Comparison of ENCODE assay signal across 32 cellular contexts in the genomic region with DNA sequence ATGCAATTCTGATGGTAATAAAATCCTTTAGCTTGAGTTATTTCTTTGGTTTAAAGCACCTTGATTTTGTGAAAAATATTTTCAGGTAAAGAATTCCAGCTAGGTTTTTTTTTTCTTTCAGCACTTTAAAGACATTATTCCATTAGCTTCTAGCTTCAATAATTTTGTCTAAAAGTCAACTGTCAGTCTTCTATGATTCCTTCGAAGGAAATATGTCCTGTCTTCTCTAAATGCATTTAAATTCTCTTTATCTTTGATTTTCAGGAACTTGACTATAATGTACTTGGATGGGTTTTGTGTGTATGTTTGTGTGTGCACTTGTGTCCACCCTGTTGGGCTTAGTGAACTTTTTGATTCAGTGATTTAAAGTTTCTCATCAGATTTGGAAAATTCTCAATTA. TPM values are rescaled to one million over a fixed set of nuclear protein-coding genes. Genes with fewer than 3 reads are reported as not detected.
DNase-seq lines count a peak whose midpoint lies in the region; ATAC-seq, FAIRE-seq and TF ChIP-seq lines count a peak whose summit lies in the region.
"Had no signal": no experiment of that assay in that cellular context is flagged by ENCODE, and none has a peak within 500 bp of the region (broad histone marks: within the 10 kb centered on the region; RNA-seq: fewer than 3 reads in every experiment).

No MANE protein-coding gene starts in this region.

- DNase-seq in DMS153 (lab: John Stamatoyannopoulos, UW) (peak; percentile 14), DMS153 treated with DMSO at 0.1 percent for 48 hours (lab: John Stamatoyannopoulos, UW; ENCODE audit: unreplicated experiment) (no peak), HCT116 (ENCODE audit: low read depth, low spot score) (no peak), Panc1 (ENCODE audit: low read depth, low spot score) (no peak), cerebellar nuclear complex (lab: John Stamatoyannopoulos, UW) (no peak), mammary epithelial cell (no peak)
- DNase-seq: 8988T; activated CD4-positive, alpha-beta memory T cell treated with anti-CD3 and anti-CD28 coated beads for 36 hours; activated CD4-positive, alpha-beta T cell treated with anti-CD3 and anti-CD28 coated beads for 1 hour; activated naive CD4-positive, alpha-beta T cell; activated naive CD8-positive, alpha-beta T cell treated with anti-CD3 and anti-CD28 coated beads, Interleukin-2, amount 50 U/mL, for 24 hours; activated T-cell treated with anti-CD3 and anti-CD28 coated beads, Interleukin-2, amount 50 U/mL, for 72 hours; dermis blood vessel endothelial cell; endodermal cell; H9; immature natural killer cell; mesendoderm; NCI-H1436 treated with DMSO at 0.1 percent for 48 hours; NCI-H526; pancreas; retina; SK-N-SH; stimulated activated naive CD4-positive, alpha-beta T cell treated with Interleukin-2 at 50 U/mL for 16 hours; upper lobe of right lung had no signal

- H3K9me2 ChIP-seq in HCT116 (ENCODE audit: insufficient read depth) = no peaks in the 10 kb centered on the region
- H3K9me2 ChIP-seq: SK-N-SH had no signal

- FAIRE-seq in islet of Langerhans (lab: Jason Lieb, UNC) = peak; percentile 82
- FAIRE-seq: D721Med, pancreas had no signal

- H2AFZ ChIP-seq in HCT116 (ENCODE audit: low read depth, low read length, poor library complexity, severe bottlenecking) = no peak overlapping the region
- no peak overlapping the region for H2AFZ ChIP-seq in mammary epithelial cell (ENCODE audit: low read depth, low read length)

- TF ChIP-seq POLR2A in HCT116 (IDR thresholded peaks at IDR 0.05; ENCODE audit: borderline replicate concordance, extremely low read depth, insufficient read depth, insufficient read length) = no peak

- intact Hi-C loops in HCT116 (cut with micrococcal nuclease) (no loop called here), Panc1 (cut with micrococcal nuclease; ENCODE audit: unreplicated experiment) (no loop called here), mammary epithelial cell (cut with micrococcal nuclease) (no loop called here)

- H3K4me3 ChIP-seq in HCT116 (replicated peaks in 1 of 2; ENCODE audit: low read depth in 1 of 2, low read length in 2 of 2) (no peak overlapping the region), Panc1 (ENCODE audit: low read depth in 2 of 2, low read length in 2 of 2) (no peak overlapping the region), mammary epithelial cell (replicated peaks in 1 of 3; ENCODE audit: insufficient read depth in 1 of 3, low read depth in 2 of 3, low read length in 3 of 3) (no peak overlapping the region)
- H3K4me3 ChIP-seq: pancreas, smooth muscle cell, suprapubic skin, upper lobe of right lung had no signal

- no TSS peak for BruUV-seq in HCT116 (replicated peaks; lab: Mats Ljungman, UMichigan)
- BruUV-seq in Panc1 (replicated peaks; lab: Mats Ljungman, UMichigan) = TSS peak; percentile 51
- BruUV-seq in mammary epithelial cell (replicated peaks; lab: Mats Ljungman, UMichigan) = no TSS peak

- no peaks in the 10 kb centered on the region for H3K79me2 ChIP-seq in HCT116 (ENCODE audit: insufficient read depth, low read length)
- H3K79me2 ChIP-seq in mammary epithelial cell (ENCODE audit: insufficient read depth, low read length) = no peaks in the 10 kb centered on the region

- H3K4me1 ChIP-seq in HCT116 (ENCODE audit: control insufficient read depth in 1 of 2, insufficient read depth in 2 of 2, low read length in 2 of 2) (no peaks in the 10 kb centered on the region), Panc1 (ENCODE audit: control insufficient read depth, insufficient read depth, low read length) (peaks cover 5% of the 10 kb centered on the region; the same call in 1 of the 2 replicates), mammary epithelial cell (ENCODE audit: insufficient read depth, low read length) (peaks cover 4% of the 10 kb centered on the region)

- no peak for TF ChIP-seq CTCF in HCT116 (IDR thresholded peaks at IDR 0.05 in 2 of 3, conservative IDR thresholded peaks at IDR 0.05 in 1 of 3; ENCODE audit: borderline replicate concordance in 1 of 3, insufficient read depth in 1 of 3, low read depth in 2 of 3, low read length in 2 of 3)
- no peak for TF ChIP-seq CTCF in Panc1 (IDR thresholded peaks at IDR 0.05)
- no peak for TF ChIP-seq CTCF in mammary epithelial cell (conservative IDR thresholded peaks at IDR 0.05 in 1 of 2, IDR thresholded peaks at IDR 0.05 in 1 of 2; ENCODE audit: extremely low read depth in 1 of 2, insufficient read depth in 1 of 2, low read depth in 1 of 2, low read length in 2 of 2)

- no peak overlapping the region for H3K9ac ChIP-seq in HCT116 (ENCODE audit: low read length)
- H3K9ac ChIP-seq in mammary epithelial cell (ENCODE audit: insufficient read depth, low read length) = no peak overlapping the region
- H3K9ac ChIP-seq: SK-N-SH had no signal

- dilution Hi-C loops in mammary epithelial cell (cut with HindIII; ENCODE audit: low sequenced_read_pairs) = no loop called here

- 62% methylated on average over 1 of the region's 1 CpG for WGBS in mammary epithelial cell (ENCODE audit: low coverage, missing lambda C conversion rate)

- no peak for ATAC-seq in HCT116
- no peak for ATAC-seq in Panc1
- ATAC-seq in HG03159 (IDR thresholded peaks at IDR 0.05; ENCODE audit: unreplicated experiment) = no peak
- ATAC-seq: activated naive CD8-positive, alpha-beta T cell treated with anti-CD3 and anti-CD28 coated beads, Interleukin-2, amount 50 U/mL, for 24 hours; activated T-cell treated with anti-CD3 and anti-CD28 coated beads, Interleukin-2, amount 50 U/mL, for 72 hours; left lobe of liver; pancreas; upper lobe of right lung had no signal

- H4K20me1 ChIP-seq in HCT116 (ENCODE audit: insufficient read depth) = no peaks in the 10 kb centered on the region
- no peaks in the 10 kb centered on the region for H4K20me1 ChIP-seq in mammary epithelial cell (ENCODE audit: insufficient read depth, low read length)

- no peaks in the 10 kb centered on the region for H3K36me3 ChIP-seq in HCT116 (ENCODE audit: control insufficient read depth in 1 of 2, insufficient read depth in 2 of 2, low read length in 2 of 2)
- no peaks in the 10 kb centered on the region for H3K36me3 ChIP-seq in Panc1 (ENCODE audit: control insufficient read depth, insufficient read depth, low read length)
- H3K36me3 ChIP-seq in mammary epithelial cell (ENCODE audit: insufficient read depth, low read length) = no peaks in the 10 kb centered on the region
- H3K36me3 ChIP-seq: pancreas, suprapubic skin, upper lobe of right lung had no signal

- POLR2A ChIA-PET in HCT116 (lab: Charles Lee) (no interaction called here), Panc1 (lab: Charles Lee) (no interaction called here)

- H3K9me3 ChIP-seq in HCT116 (ENCODE audit: control insufficient read depth in 1 of 2, insufficient read depth in 1 of 2, low read depth in 1 of 2, low read length in 2 of 2) (peaks cover 0 to 4% of the 10 kb centered on the region in 2 experiments; a peak in 1 of 4 replicates), Panc1 (ENCODE audit: control insufficient read depth, insufficient read depth, low read depth, low read length) (peaks cover 21% of the 10 kb centered on the region), mammary epithelial cell (replicated peaks; ENCODE audit: insufficient read depth, low read length) (peaks cover 5% of the 10 kb centered on the region)
- H3K9me3 ChIP-seq: pancreas, suprapubic skin, upper lobe of right lung had no signal

- H3K27me3 ChIP-seq in HCT116 (ENCODE audit: insufficient read depth, low read length) (no peaks in the 10 kb centered on the region), Panc1 (ENCODE audit: control insufficient read depth, insufficient read depth, low read length) (no peaks in the 10 kb centered on the region), mammary epithelial cell (ENCODE audit: insufficient read depth, low read length) (peaks cover 28% of the 10 kb centered on the region)
- H3K27me3 ChIP-seq: pancreas had no signal

- H3K4me2 ChIP-seq in HCT116 (ENCODE audit: low read length) = no peak overlapping the region
- no peak overlapping the region for H3K4me2 ChIP-seq in mammary epithelial cell (ENCODE audit: insufficient read depth, low read depth, low read length)
- H3K4me2 ChIP-seq: SK-N-SH, smooth muscle cell had no signal

- RAD21 ChIA-PET in HCT116 (lab: Charles Lee; ENCODE audit: low non-redundant PET in 1 of 2, low total read pairs in 2 of 2, uncharacterized antibody in 2 of 2, unreplicated experiment in 2 of 2) = no interaction called here

- CTCF ChIA-PET in HCT116 (lab: Charles Lee) = no interaction called here
- CTCF ChIA-PET in Panc1 (lab: Charles Lee) = no interaction called here
- CTCF ChIA-PET in mammary epithelial cell (lab: Charles Lee; ENCODE audit: low non-redundant PET) = no interaction called here

- H3K27ac ChIP-seq in HCT116 (ENCODE audit: low read depth, low read length) (no peak overlapping the region), Panc1 (ENCODE audit: low read length) (no peak overlapping the region), mammary epithelial cell (ENCODE audit: insufficient read depth, low read depth, low read length) (no peak overlapping the region)
- H3K27ac ChIP-seq: pancreas, suprapubic skin, upper lobe of right lung had no signal

- in situ Hi-C loops in Panc1 (cut with HindIII; ENCODE audit: low pct_unique_long_range_greater_than_20kb, low sequenced_read_pairs) (no loop called here), mammary epithelial cell (cut with MboI; ENCODE audit: low sequenced_read_pairs in 2 of 2) (no loop called here)

- TF ChIP-seq RAD21 in HCT116 (IDR thresholded peaks at IDR 0.05; ENCODE audit: low read depth) = no peak

TF ChIP-seq in HCT116, 20 proteins besides CTCF, POLR2A, EP300 and RAD21:
- TF ChIP-seq EZH2phosphoT487 (IDR thresholded peaks at IDR 0.05; ENCODE audit: borderline replicate concordance) = no peak
- TF ChIP-seq SRF (IDR thresholded peaks at IDR 0.05; ENCODE audit: low read depth) = no peak
- TF ChIP-seq POLR2AphosphoS5 (IDR thresholded peaks at IDR 0.05; ENCODE audit: low read depth, low read length) = no peak
- 0 out of 2 replicates have a peak, but pooled peaks have one; percentile 68 for TF ChIP-seq CBX3 (IDR thresholded peaks at IDR 0.05; ENCODE audit: low read depth)
- TF ChIP-seq, protein P1, sequence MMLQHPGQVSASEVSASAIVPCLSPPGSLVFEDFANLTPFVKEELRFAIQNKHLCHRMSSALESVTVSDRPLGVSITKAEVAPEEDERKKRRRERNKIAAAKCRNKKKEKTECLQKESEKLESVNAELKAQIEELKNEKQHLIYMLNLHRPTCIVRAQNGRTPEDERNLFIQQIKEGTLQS (IDR thresholded peaks at IDR 0.05) = no peak

RNA-seq across cellular contexts. Expression of a gene that starts 4.7 kb away (rescaled TPM):
- total RNA-seq in HCT116 (2021; ENCODE audit: unreplicated experiment) (1.6 TPM), Panc1 (2021; ENCODE audit: unreplicated experiment) (12.9 TPM), mammary epithelial cell (under 1 TPM; under 0.01 to 0.02 TPM)
- 0.29 and 0.65 TPM in 2 replicates for polyA plus RNA-seq in HCT116 (2012)
- 3.9 TPM for polyA plus RNA-seq in Panc1 (2012; ENCODE audit: insufficient read length)
- not detected for polyA plus RNA-seq in mammary epithelial cell
- not detected for polyA minus RNA-seq in mammary epithelial cell
- total RNA-seq: dermis blood vessel endothelial cell, LHCN-M2 had no signal
- polyA plus RNA-seq: CD14-positive monocyte, immature natural killer cell had no signal
